27 cellular contexts compared by ENCODE assay signal in the genomic region with DNA sequence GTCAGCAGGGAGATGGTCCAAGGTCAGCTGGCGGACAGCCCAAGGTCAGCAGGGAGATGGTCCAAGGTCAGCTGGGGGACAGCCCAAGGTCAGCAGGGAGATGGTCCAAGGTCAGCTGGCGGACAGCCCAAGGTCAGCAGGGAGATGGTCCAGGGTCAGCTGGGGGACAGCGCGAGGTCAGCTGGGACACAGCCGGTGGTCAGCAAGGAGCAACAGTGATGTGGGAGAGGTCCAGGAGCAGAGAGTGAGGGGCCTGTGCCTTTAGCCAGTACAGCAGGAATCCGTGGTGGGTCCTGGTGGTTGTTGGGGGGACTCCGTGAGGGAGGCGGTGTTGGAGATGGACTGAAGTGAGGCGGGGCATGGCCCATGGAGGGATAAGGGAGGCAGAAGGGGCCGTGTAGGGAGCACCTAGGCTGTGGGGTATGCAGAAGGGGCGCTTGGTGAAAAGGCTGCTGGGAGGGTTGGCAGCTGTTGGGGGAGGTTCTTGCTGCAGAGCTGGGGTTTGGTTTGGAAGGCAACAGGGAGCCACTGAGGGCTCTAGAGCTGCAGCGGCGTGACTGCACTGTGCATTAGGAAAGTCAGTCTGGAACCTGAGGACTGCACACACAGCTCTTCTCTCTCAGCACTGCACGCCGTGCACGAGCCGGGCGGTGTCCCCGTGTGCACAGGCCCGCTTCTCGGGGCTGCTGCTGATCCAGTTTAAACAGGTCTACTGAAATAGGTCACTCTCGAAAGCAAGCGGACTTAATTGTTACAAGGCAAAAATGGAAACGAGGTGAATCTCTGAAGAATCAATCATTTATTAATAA.
"Had no signal": no experiment of that assay in that cellular context is flagged by ENCODE, and none has a peak within 500 bp of the region (broad histone marks: within the 10 kb centered on the region; RNA-seq: fewer than 3 reads in every experiment).

No MANE protein-coding gene starts in this region.

- DNase-seq: activated CD4-positive, alpha-beta memory T cell treated with anti-CD3 and anti-CD28 coated beads, Interleukin-2, amount 10 ng/mL, durations not matched to agents 7 days and 5 days; activated CD4-positive, alpha-beta T cell treated with anti-CD3 and anti-CD28 coated beads for 36 hours; activated CD4-positive, alpha-beta T cell treated with anti-CD3 and anti-CD28 coated beads, Interleukin-2, amount 50 U/mL, for 1 hour; activated CD8-positive, alpha-beta memory T cell treated with anti-CD3 and anti-CD28 coated beads, Interleukin-2, amount 50 U/mL, for 48 hours; activated naive CD4-positive, alpha-beta T cell treated with anti-CD3 and anti-CD28 coated beads, Interleukin-2, amount 50 U/mL, for 16 hours; activated naive CD8-positive, alpha-beta T cell treated with anti-CD3 and anti-CD28 coated beads, Interleukin-2, amount 50 U/mL, for 24 hours; activated T-cell treated with anti-CD3 and anti-CD28 coated beads, Interleukin-2, amount 50 U/mL, for 1 hour; amniotic stem cell; body of pancreas; NCI-H1092; NCI-H1417; NCI-H1930; NCI-H2171; NCI-H226; NCI-H510A; NCI-H526 treated with DMSO at 0.1 percent for 48 hours; NCI-H82; Right ventricle myocardium superior; RPMI8226; SJCRH30; SK-N-SH; T-helper 1 cell had no signal

- H3K4me3 Mint-ChIP-seq: activated CD4-positive, alpha-beta memory T cell treated with anti-CD3 and anti-CD28 coated beads, Interleukin-2, amount 10 ng/mL, durations not matched to agents 7 days and 5 days; activated CD4-positive, alpha-beta T cell treated with anti-CD3 and anti-CD28 coated beads for 36 hours; activated naive CD8-positive, alpha-beta T cell treated with anti-CD3 and anti-CD28 coated beads, Interleukin-2, amount 50 U/mL, for 24 hours had no signal

- H3K4me1 Mint-ChIP-seq: activated CD4-positive, alpha-beta memory T cell treated with anti-CD3 and anti-CD28 coated beads, Interleukin-2, amount 10 ng/mL, durations not matched to agents 7 days and 5 days; activated CD4-positive, alpha-beta T cell treated with anti-CD3 and anti-CD28 coated beads for 36 hours; activated naive CD8-positive, alpha-beta T cell treated with anti-CD3 and anti-CD28 coated beads, Interleukin-2, amount 50 U/mL, for 24 hours had no signal

- H3K27me3 ChIP-seq: ascending aorta, body of pancreas, cardiac muscle cell, SJCRH30 had no signal

- H3K4me1 ChIP-seq: ascending aorta, body of pancreas, SJCRH30 had no signal

- H3K27me3 Mint-ChIP-seq: activated CD4-positive, alpha-beta T cell treated with anti-CD3 and anti-CD28 coated beads for 36 hours had no signal

- ATAC-seq: activated CD4-positive, alpha-beta T cell treated with anti-CD3 and anti-CD28 coated beads for 36 hours; activated naive CD8-positive, alpha-beta T cell treated with anti-CD3 and anti-CD28 coated beads, Interleukin-2, amount 50 U/mL, for 24 hours; body of pancreas; Panc1 had no signal

- H3K36me3 ChIP-seq: ascending aorta, cardiac muscle cell, SJCRH30 had no signal

- H3K27ac Mint-ChIP-seq: activated CD4-positive, alpha-beta memory T cell treated with anti-CD3 and anti-CD28 coated beads, Interleukin-2, amount 10 ng/mL, durations not matched to agents 7 days and 5 days; activated CD4-positive, alpha-beta T cell treated with anti-CD3 and anti-CD28 coated beads for 36 hours; activated naive CD8-positive, alpha-beta T cell treated with anti-CD3 and anti-CD28 coated beads, Interleukin-2, amount 50 U/mL, for 24 hours had no signal

- H3K9me3 Mint-ChIP-seq: activated CD4-positive, alpha-beta memory T cell treated with anti-CD3 and anti-CD28 coated beads, Interleukin-2, amount 10 ng/mL, durations not matched to agents 7 days and 5 days; activated naive CD8-positive, alpha-beta T cell treated with anti-CD3 and anti-CD28 coated beads, Interleukin-2, amount 50 U/mL, for 24 hours had no signal

- H3K4me3 ChIP-seq: ascending aorta, body of pancreas, cardiac muscle cell, SJCRH30 had no signal

- H3K27ac ChIP-seq: ascending aorta, body of pancreas, cardiac muscle cell, KMS-11, SJCRH30, VCaP had no signal

- H3K4me2 ChIP-seq: KMS-11, SK-N-SH had no signal

- H3K9me3 ChIP-seq: ascending aorta, body of pancreas, SJCRH30, SK-N-SH had no signal
